16 cellular contexts compared by ENCODE assay signal in the genomic region with DNA sequence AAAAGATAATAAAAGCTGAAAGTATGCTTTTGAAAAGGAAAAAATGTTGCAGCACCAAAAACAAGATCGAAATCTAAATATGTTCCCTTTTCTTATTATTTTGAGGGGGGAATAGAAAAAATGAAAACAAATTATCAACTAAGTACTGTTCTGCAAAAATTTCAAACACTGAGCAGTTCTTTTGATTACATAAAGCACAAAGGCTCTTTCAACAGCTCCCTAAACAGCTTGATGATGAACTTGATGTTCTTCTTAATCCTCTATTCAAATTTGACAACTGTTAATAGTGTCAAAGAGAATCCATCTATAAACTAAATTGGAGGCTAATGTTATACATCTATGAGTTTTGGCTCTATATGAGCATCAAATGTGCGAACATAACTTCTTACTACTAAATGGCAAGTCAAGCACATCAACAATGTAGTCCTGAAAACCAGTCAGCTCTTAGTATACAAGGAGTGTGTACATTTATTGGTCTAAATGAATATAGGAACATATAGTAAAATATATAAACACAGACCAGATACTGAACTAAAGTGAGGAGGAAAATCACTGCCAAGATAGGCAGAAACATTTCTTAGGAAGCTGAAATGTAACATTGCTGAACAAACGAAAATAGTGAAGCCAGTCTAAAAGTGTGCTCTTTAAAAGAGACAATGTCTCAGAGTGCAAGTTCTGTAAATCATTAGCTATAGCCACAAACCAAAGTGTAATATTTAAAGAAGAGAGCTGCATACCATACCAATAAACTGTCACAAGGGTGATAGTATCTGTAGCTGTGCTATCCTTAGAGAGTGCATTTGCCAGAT.
DNase-seq lines count a peak whose midpoint lies in the region; ATAC-seq, FAIRE-seq and TF ChIP-seq lines count a peak whose summit lies in the region.
"Had no signal": no experiment of that assay in that cellular context is flagged by ENCODE, and none has a peak within 500 bp of the region (broad histone marks: within the 10 kb centered on the region; RNA-seq: fewer than 3 reads in every experiment).

No MANE protein-coding gene starts in this region.

- peaks cover 0 to 6% (median 4%) of the 10 kb centered on the region in 3 donors for H3K4me1 ChIP-seq in pancreas
- no peaks in the 10 kb centered on the region for H3K4me1 ChIP-seq in GM23248 (ENCODE audit: insufficient read depth)
- H3K4me1 ChIP-seq: stomach had no signal

- H3K27ac ChIP-seq in pancreas (no peak overlapping the region), GM23248 (no peak overlapping the region)
- H3K27ac ChIP-seq: heart left ventricle, stomach had no signal

- in situ Hi-C loops in GM23248 (cut with MboI): no loop called here

- H2AFZ ChIP-seq in GM23248: no peak overlapping the region

- H3K4me3 ChIP-seq in pancreas (no peak overlapping the region), GM23248 (no peak overlapping the region)
- H3K4me3 ChIP-seq: heart left ventricle, stomach had no signal

- H3K9ac ChIP-seq in GM23248: no peak overlapping the region

- no peaks in the 10 kb centered on the region for H3F3A ChIP-seq in GM23248 (ENCODE audit: insufficient read depth)

- TF ChIP-seq CTCF in pancreas (IDR thresholded peaks at IDR 0.05): no peak

- H3K9me3 ChIP-seq in pancreas (no peaks in the 10 kb centered on the region), GM23248 (ENCODE audit: low read depth) (no peaks in the 10 kb centered on the region)
- H3K9me3 ChIP-seq: stomach had no signal

- 58 to 64% methylated on average over 3 of the region's 3 CpGs for WGBS in pancreas, 2 donors
- 13 to 14% methylated on average over 3 of the region's 3 CpGs for WGBS in GM23248 (ENCODE audit: low coverage in 1 of 2, low lambda C conversion rate in 2 of 2, missing lambda C conversion rate in 2 of 2), 2 experiments

- H3K36me3 ChIP-seq in pancreas (no peaks in the 10 kb centered on the region), GM23248 (ENCODE audit: low read depth) (no peaks in the 10 kb centered on the region)
- H3K36me3 ChIP-seq: heart left ventricle, stomach had no signal

- H3K27me3 ChIP-seq in pancreas: no peaks in the 10 kb centered on the region
- H3K27me3 ChIP-seq in GM23248 (replicated peaks; ENCODE audit: insufficient read depth): no peaks in the 10 kb centered on the region; the same call in 1 of the 2 replicates
- H3K27me3 ChIP-seq: heart left ventricle, stomach had no signal

- ATAC-seq in HG02798 (IDR thresholded peaks at IDR 0.05; ENCODE audit: poor library complexity, unreplicated experiment) (peak; percentile 97), HG03558 (IDR thresholded peaks at IDR 0.05; ENCODE audit: extremely low read depth, unreplicated experiment) (peak; percentile 66), pancreas (peak in 3 of 4 donors; percentile 22 to 47 (median 32)), GM19455 (IDR thresholded peaks at IDR 0.05; ENCODE audit: unreplicated experiment) (no peak)
- ATAC-seq: activated T-helper 17 cell treated with anti-CD3 and anti-CD28 coated beads, Interleukin-2, amount 50 U/mL, for 72 hours; heart left ventricle had no signal

- intact Hi-C loops in pancreas (cut with DNase I): no loop called here

- DNase-seq in GM19239 (ENCODE audit: insufficient read length, low spot score) (no peak), pancreas (no peak), NCI-H187 (lab: John Stamatoyannopoulos, UW) (no peak), GM23248 (no peak)
- DNase-seq in activated T-cell treated with anti-CD3 and anti-CD28 coated beads, Interleukin-2, amount 50 U/mL, for 48 hours: no peak
- DNase-seq: Calu3; heart left ventricle; NCI-H446; SHP77; stimulated activated CD4-positive, alpha-beta T cell treated with anti-CD3 and anti-CD28 coated beads, Interleukin-4, amount 100 ng/mL, for 24 hours; stomach had no signal

- no peak overlapping the region for H3K4me2 ChIP-seq in GM23248 (ENCODE audit: unreplicated experiment)

- H3K79me2 ChIP-seq in GM23248 (ENCODE audit: insufficient read depth): no peaks in the 10 kb centered on the region

- H3K9me2 ChIP-seq in GM23248 (ENCODE audit: insufficient read depth): no peaks in the 10 kb centered on the region

- H4K20me1 ChIP-seq in GM23248 (ENCODE audit: insufficient read depth): no peaks in the 10 kb centered on the region

- FAIRE-seq in GM19239 (lab: Jason Lieb, UNC) (peak; percentile 54), pancreas (lab: Jason Lieb, UNC) (no peak)
- FAIRE-seq: GM12891 had no signal
